ENCODE assay signal across 11 cellular contexts in the genomic region with DNA sequence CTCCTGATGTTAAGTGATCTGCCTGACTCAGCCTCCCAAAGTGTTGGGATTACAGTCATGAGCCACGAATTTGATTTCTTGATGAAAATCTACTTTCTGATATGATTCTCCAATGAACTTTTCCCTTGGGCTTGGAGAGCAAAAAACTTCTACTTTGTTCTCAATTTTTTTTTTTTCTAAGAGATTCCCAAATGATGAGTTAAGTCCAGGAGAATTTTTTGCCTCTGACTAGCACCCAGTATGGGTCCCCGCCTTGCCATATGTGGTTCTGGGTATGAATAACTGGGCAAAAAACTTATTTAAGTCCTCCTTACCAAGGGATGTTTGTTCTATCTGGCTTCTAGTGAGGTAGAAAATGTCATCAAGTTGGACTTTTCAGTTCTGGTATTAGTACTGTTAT.
A peak's percentile ranks its signal among the peaks of the same experiment; 100 is the strongest.
DNase-seq lines count a peak whose midpoint lies in the region; ATAC-seq, FAIRE-seq and TF ChIP-seq lines count a peak whose summit lies in the region.
"Had no signal": no experiment of that assay in that cellular context is flagged by ENCODE, and none has a peak within 500 bp of the region (broad histone marks: within the 10 kb centered on the region; RNA-seq: fewer than 3 reads in every experiment).

No MANE protein-coding gene starts in this region.

- no peak overlapping the region for H4K8ac ChIP-seq in mesendoderm (ENCODE audit: low read depth, low read length)

- peak overlapping the region; percentile 6 for H3K9ac ChIP-seq in mesendoderm (ENCODE audit: low read length)

- H2BK120ac ChIP-seq in mesendoderm (ENCODE audit: low read depth, low read length) = peak overlapping the region; percentile 62

- H3K4ac ChIP-seq in mesendoderm (ENCODE audit: low read depth, low read length) = peak overlapping the region; percentile 95

- no peak overlapping the region for H3K18ac ChIP-seq in mesendoderm (ENCODE audit: low read length)

- H4K5ac ChIP-seq in mesendoderm (ENCODE audit: low read length) = no peak overlapping the region

- H3K27ac ChIP-seq in mesendoderm (ENCODE audit: low read depth, low read length) = peak overlapping the region; percentile 80

- H3K79me1 ChIP-seq in mesendoderm (ENCODE audit: low read length) = peaks cover 2% of the 10 kb centered on the region

- H3K4me3 ChIP-seq in AG10803 (ENCODE audit: low read length) (no peak overlapping the region), bronchial epithelial cell (ENCODE audit: low read depth, low read length) (no peak overlapping the region), mesendoderm (ENCODE audit: low read length) (no peak overlapping the region)

- TF ChIP-seq CTCF in AG10803 (conservative IDR thresholded peaks at IDR 0.05; ENCODE audit: low read length) = no peak
- no peak for TF ChIP-seq CTCF in bronchial epithelial cell (IDR thresholded peaks at IDR 0.05; ENCODE audit: insufficient read depth, low read length, severe bottlenecking)

- H2BK5ac ChIP-seq in mesendoderm (ENCODE audit: low read length) = peak overlapping the region; percentile 88

- no peaks in the 10 kb centered on the region for H3K4me1 ChIP-seq in mesendoderm (ENCODE audit: control insufficient read depth, low read depth, low read length)

- H3K36me3 ChIP-seq in bronchial epithelial cell (ENCODE audit: control insufficient read depth, insufficient read depth, low read length) (no peaks in the 10 kb centered on the region), mesendoderm (ENCODE audit: control insufficient read depth, insufficient read depth, low read length) (no peaks in the 10 kb centered on the region)

- DNase-seq in AG10803 (ENCODE audit: low read depth) (peak; percentile 94), LoVo (ENCODE audit: low spot score) (peak; percentile 15), bronchial epithelial cell (ENCODE audit: low read depth) (peak; percentile 57), mesendoderm (peak; percentile 87), germinal center (ENCODE audit: low spot score) (no peak)
- DNase-seq: immature natural killer cell; NCI-H1417; stimulated activated naive CD8-positive, alpha-beta T cell treated with anti-CD3 and anti-CD28 coated beads, Interleukin-15, Interleukin-2, amounts not matched to agents 100 U/mL and 50 U/mL, for 24 hours had no signal

- ATAC-seq in HG03097 (IDR thresholded peaks at IDR 0.05; ENCODE audit: low FRiP score, unreplicated experiment) (no peak), HG02981 (IDR thresholded peaks at IDR 0.05; ENCODE audit: unreplicated experiment) (no peak), GM18867 (IDR thresholded peaks at IDR 0.05; ENCODE audit: unreplicated experiment) (no peak)
- ATAC-seq: stimulated activated naive CD8-positive, alpha-beta T cell treated with anti-CD3 and anti-CD28 coated beads, Interleukin-15, Interleukin-2, amounts not matched to agents 100 U/mL and 50 U/mL, for 24 hours had no signal

- H3K56ac ChIP-seq in mesendoderm (ENCODE audit: low read length) = peak overlapping the region; percentile 75

- H2BK15ac ChIP-seq in mesendoderm (replicated peaks; ENCODE audit: low read depth) = no peak overlapping the region

- no CpG with 5 or more reads among the region's 2 CpGs for WGBS in mesendoderm (ENCODE audit: extremely low coverage, insufficient coverage, low lambda C conversion rate)

- H3K4me2 ChIP-seq in mesendoderm (ENCODE audit: low read length) = no peak overlapping the region

- no peaks in the 10 kb centered on the region for H3K79me2 ChIP-seq in mesendoderm (ENCODE audit: control insufficient read depth, insufficient read depth, low read length)

- H3K27me3 ChIP-seq in bronchial epithelial cell (ENCODE audit: control insufficient read depth, insufficient read depth, low read length) (no peaks in the 10 kb centered on the region), mesendoderm (ENCODE audit: insufficient read depth, low read length, poor library complexity) (no peaks in the 10 kb centered on the region)

- H2AK5ac ChIP-seq in mesendoderm (ENCODE audit: low read length) = no peak overlapping the region

- FAIRE-seq in bronchial epithelial cell (lab: Jason Lieb, UNC) = no peak

- H3K23ac ChIP-seq in mesendoderm (ENCODE audit: low read length) = no peak overlapping the region
